22 cellular contexts compared by ENCODE assay signal in genomic region chr3:31439888-31440287, GRCh38.
DNase-seq lines count a peak whose midpoint lies in the region; ATAC-seq, FAIRE-seq and TF ChIP-seq lines count a peak whose summit lies in the region.
"Had no signal": no experiment of that assay in that cellular context is flagged by ENCODE, and none has a peak within 500 bp of the region (broad histone marks: within the 10 kb centered on the region; RNA-seq: fewer than 3 reads in every experiment).

No MANE protein-coding gene starts in this region.

- BruUV-seq in GM12878 (replicated peaks; lab: Mats Ljungman, UMichigan), result no TSS peak

- no peak for DNase-seq in GM12891 (ENCODE audit: insufficient read length, low spot score)
- DNase-seq in M059J (ENCODE audit: low read depth), result peak; percentile 43
- DNase-seq in GM12878 (ENCODE audit: low read depth, low spot score), result no peak
- DNase-seq in neural progenitor cell (ENCODE audit: low spot score), result no peak
- DNase-seq in medulla oblongata (ENCODE audit: extremely low spot score), result no peak
- no peak for DNase-seq in NCI-H1048 (lab: John Stamatoyannopoulos, UW)
- DNase-seq in DMS53 treated with DMSO at 0.1 percent for 48 hours (lab: John Stamatoyannopoulos, UW; ENCODE audit: unreplicated experiment), result no peak
- DNase-seq: CD4-positive, alpha-beta T cell; COR-L47; DMS 273 treated with DMSO at 0.1 percent for 48 hours; DND-41; KBM-7; NCI-H1694 treated with DMSO at 0.1 percent for 48 hours; NCI-H2081 treated with DMSO at 0.1 percent for 48 hours; NCI-H446; NCI-H526; OCI-M1; SJCRH30 had no signal

- WGBS in GM12878 (ENCODE audit: insufficient coverage, insufficient replicate concordance, low lambda C conversion rate, missing lambda C conversion rate), result 12% methylated on average over 2 of the region's 2 CpGs

- H3K79me2 ChIP-seq in GM12878 (ENCODE audit: control insufficient read depth, insufficient read depth, low read length) (no peaks in the 10 kb centered on the region), neural progenitor cell (ENCODE audit: low read depth) (no peaks in the 10 kb centered on the region)

- TF ChIP-seq RAD21 in GM12878 (IDR thresholded peaks at IDR 0.05; ENCODE audit: insufficient read depth, low read depth, low read length), result no peak

- H3F3A ChIP-seq in neural progenitor cell (ENCODE audit: low read depth), result no peaks in the 10 kb centered on the region

- H3K36me3 ChIP-seq in GM12878 (ENCODE audit: control insufficient read depth in 2 of 2, insufficient read depth in 2 of 2, low read length in 1 of 2) (no peaks in the 10 kb centered on the region), neural progenitor cell (no peaks in the 10 kb centered on the region)
- H3K36me3 ChIP-seq: SJCRH30 had no signal

- H2AFZ ChIP-seq in GM12878 (ENCODE audit: control insufficient read depth, low read depth, low read length), result no peak overlapping the region
- H2AFZ ChIP-seq in neural progenitor cell (replicated peaks), result no peak overlapping the region

- H3K4me3 Mint-ChIP-seq in neural progenitor cell, result no peak overlapping the region
- H3K4me3 Mint-ChIP-seq: CD4-positive, alpha-beta T cell had no signal

- intact Hi-C loops in GM12878 (cut with micrococcal nuclease; ENCODE audit: unreplicated experiment), result loop anchor here (10.0 kb wide), 1 partner anchor 665 kb away; no protein-coding TSS in a partner anchor

- in situ Hi-C loops in GM12878 (cut with MboI), result no loop called here

- FAIRE-seq in GM12891 (lab: Jason Lieb, UNC) (peak; percentile 64), GM12878 (lab: Jason Lieb, UNC) (no peak)
- FAIRE-seq: GM18507, HepG2, RCC 7860 had no signal

- peaks cover 14% of the 10 kb centered on the region for H3K9me3 Mint-ChIP-seq in neural progenitor cell

- RAD21 ChIA-PET in GM12878 (lab: Charles Lee; ENCODE audit: unreplicated experiment), result interaction anchor here (0.6 to 1.1 kb wide), 3 partner anchors 32 to 192 kb away, joined by 3 to 4 read pairs (median 3); no protein-coding TSS in a partner anchor

- H3K9ac ChIP-seq in GM12878 (ENCODE audit: control insufficient read depth, insufficient read depth, low read length), result no peak overlapping the region; the same call in none of the 2 replicates
- no peak overlapping the region for H3K9ac ChIP-seq in neural progenitor cell

- H4K20me1 ChIP-seq in GM12878 (ENCODE audit: control insufficient read depth, insufficient read depth), result no peaks in the 10 kb centered on the region
- no peaks in the 10 kb centered on the region for H4K20me1 ChIP-seq in neural progenitor cell (ENCODE audit: low read depth)

- CTCF ChIA-PET in GM12878 (lab: Yijun Ruan, JAX), result interaction anchor here (1.0 to 1.2 kb wide), 2 partner anchors 8 to 11 kb away, joined by 3 to 4 read pairs; no protein-coding TSS in a partner anchor

- H3K27me3 Mint-ChIP-seq in neural progenitor cell (ENCODE audit: insufficient read depth, low read depth), result no peaks in the 10 kb centered on the region
- H3K27me3 Mint-ChIP-seq: CD4-positive, alpha-beta T cell had no signal

- peaks cover 30% of the 10 kb centered on the region for H3K4me1 Mint-ChIP-seq in neural progenitor cell

- H3K27ac ChIP-seq in GM12878 (ENCODE audit: control insufficient read depth, insufficient read depth), result peak overlapping the region; percentile 28; the same call in 1 of the 2 replicates
- H3K27ac ChIP-seq in neural progenitor cell, result no peak overlapping the region
- H3K27ac ChIP-seq: SJCRH30 had no signal

- SMC1A ChIA-PET in GM12878 (lab: Charles Lee; ENCODE audit: uncharacterized antibody, unreplicated experiment), result interaction anchor here (0.9 to 3.3 kb wide), 8 partner anchors 10 to 192 kb away, joined by 3 to 21 read pairs (median 4); no protein-coding TSS in a partner anchor

- H3K36me3 Mint-ChIP-seq in neural progenitor cell, result peaks cover 1% of the 10 kb centered on the region

- POLR2A ChIA-PET in GM12878 (lab: Charles Lee), result interaction anchor here (0.7 to 1.8 kb wide), 3 partner anchors 10 to 354 kb away, joined by 3 to 6 read pairs (median 3); no protein-coding TSS in a partner anchor

- TF ChIP-seq POLR2A in GM12891 (IDR thresholded peaks at IDR 0.05; ENCODE audit: low read depth, low read length), result no peak
- TF ChIP-seq POLR2A in GM12878 (IDR thresholded peaks at IDR 0.05; ENCODE audit: low read depth, low read length), result no peak

- H3K4me2 ChIP-seq in GM12878 (ENCODE audit: control insufficient read depth, insufficient read depth) (peak overlapping the region; percentile 50; the same call in 1 of the 2 replicates), neural progenitor cell (peak overlapping the region; percentile 29)

- H3K4me3 ChIP-seq in GM12878 (no peak overlapping the region), neural progenitor cell (no peak overlapping the region)
- H3K4me3 ChIP-seq: SJCRH30 had no signal

- H3K27me3 ChIP-seq in GM12878 (replicated peaks in 1 of 2; ENCODE audit: control insufficient read depth in 2 of 2, insufficient read depth in 2 of 2, low read length in 1 of 2) (no peaks in the 10 kb centered on the region), neural progenitor cell (no peaks in the 10 kb centered on the region)
- H3K27me3 ChIP-seq: SJCRH30 had no signal

- no peak for ATAC-seq in GM12878
- no peak for ATAC-seq in GM18907 (IDR thresholded peaks at IDR 0.05; ENCODE audit: unreplicated experiment)
- ATAC-seq: HepG2 had no signal

- H3K9me3 ChIP-seq in GM12878 (replicated peaks; ENCODE audit: control insufficient read depth, insufficient read depth, low read length) (peaks cover 8% of the 10 kb centered on the region), neural progenitor cell (ENCODE audit: low read depth) (no peaks in the 10 kb centered on the region)
- H3K9me3 ChIP-seq: SJCRH30 had no signal

- H3K27ac Mint-ChIP-seq in neural progenitor cell, result no peak overlapping the region
- H3K27ac Mint-ChIP-seq: CD4-positive, alpha-beta T cell had no signal

- no peak for TF ChIP-seq EP300 in GM12878 (IDR thresholded peaks at IDR 0.05; ENCODE audit: borderline replicate concordance in 1 of 2, control insufficient read depth in 1 of 2, low read depth in 2 of 2, low read length in 2 of 2)

- no peak for TF ChIP-seq CTCF in GM12878 (IDR thresholded peaks at IDR 0.05 in 2 of 3, conservative IDR thresholded peaks at IDR 0.05 in 1 of 3; ENCODE audit: control insufficient read depth in 2 of 3, extremely low read depth in 1 of 3, insufficient read depth in 1 of 3, low read depth in 3 of 3, low read length in 3 of 3)
- no peak for TF ChIP-seq CTCF in neural progenitor cell (IDR thresholded peaks at IDR 0.05)

- H3K4me1 ChIP-seq in GM12878 (ENCODE audit: control insufficient read depth, insufficient read depth, low read length) (peaks cover 25% of the 10 kb centered on the region; the same call in 1 of the 2 replicates), neural progenitor cell (peaks cover 23% of the 10 kb centered on the region)
- H3K4me1 ChIP-seq: SJCRH30 had no signal

TF ChIP-seq in GM12891, 5 proteins besides CTCF, POLR2A, EP300 and RAD21:
- TF ChIP-seq TAF1 (IDR thresholded peaks at IDR 0.05; ENCODE audit: low read depth, low read length) (no peak), POLR2AphosphoS5 (IDR thresholded peaks at IDR 0.05; ENCODE audit: low read depth, low read length) (no peak)

TF ChIP-seq in GM12878, 131 proteins besides CTCF, POLR2A, EP300 and RAD21 (continues in another document):
- TF ChIP-seq ZBTB33 (IDR thresholded peaks at IDR 0.05) (no peak), BCLAF1 (IDR thresholded peaks at IDR 0.05) (no peak)
